In the genomic region with DNA sequence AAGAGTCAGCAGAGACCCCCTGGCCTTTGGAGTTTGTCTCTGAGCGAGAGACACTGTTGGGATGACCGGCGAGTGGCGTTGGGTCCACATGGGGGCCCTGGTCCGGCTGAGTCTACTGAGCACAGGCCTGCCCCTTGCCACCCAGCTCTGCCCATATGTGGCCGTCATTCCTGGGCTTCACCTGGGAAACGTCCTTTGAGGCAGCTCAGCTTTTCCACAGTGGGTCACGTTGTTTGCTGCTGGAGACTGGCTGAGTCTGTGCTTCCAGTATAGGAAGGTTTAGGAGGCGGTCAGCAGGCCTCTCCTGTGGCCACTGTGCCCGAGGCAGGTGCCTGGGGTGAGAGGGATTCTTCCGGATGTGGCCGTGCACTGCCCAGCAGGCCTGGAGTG, we compare ENCODE assay signal across 10 cellular contexts. TPM values are rescaled to one million over a fixed set of nuclear protein-coding genes. Genes with fewer than 3 reads are reported as not detected.
DNase-seq lines count a peak whose midpoint lies in the region; ATAC-seq and TF ChIP-seq lines count a peak whose summit lies in the region.
"Had no signal": no experiment of that assay in that cellular context is flagged by ENCODE, and none has a peak within 500 bp of the region (broad histone marks: within the 10 kb centered on the region; RNA-seq: fewer than 3 reads in every experiment).

No MANE protein-coding gene starts in this region.

- peaks cover 66% of the 10 kb centered on the region for H3K4me1 Mint-ChIP-seq in stimulated activated naive CD8-positive, alpha-beta T cell treated with anti-CD3 and anti-CD28 coated beads, Interleukin-15, Interleukin-2, amounts not matched to agents 100 ng/mL and 50 ng/mL, for 24 hours (ENCODE audit: low read depth)
- H3K4me1 Mint-ChIP-seq in activated naive CD8-positive, alpha-beta T cell treated with anti-CD3 and anti-CD28 coated beads for 36 hours: peaks cover 44% of the 10 kb centered on the region
- H3K4me1 Mint-ChIP-seq in naive B cell: peaks cover 42 to 64% (median 52%) of the 10 kb centered on the region in 3 donors

- peaks cover 4% of the 10 kb centered on the region for H3K36me3 Mint-ChIP-seq in stimulated activated naive CD8-positive, alpha-beta T cell treated with anti-CD3 and anti-CD28 coated beads, Interleukin-15, Interleukin-2, amounts not matched to agents 100 ng/mL and 50 ng/mL, for 24 hours (ENCODE audit: low read depth)
- H3K36me3 Mint-ChIP-seq in activated naive CD8-positive, alpha-beta T cell treated with anti-CD3 and anti-CD28 coated beads for 36 hours: no peaks in the 10 kb centered on the region
- no peaks in the 10 kb centered on the region for H3K36me3 Mint-ChIP-seq in naive B cell

- no peak for TF ChIP-seq CTCF in GM20000 (IDR thresholded peaks at IDR 0.05; ENCODE audit: extremely low read depth, missing control alignments)

- ATAC-seq in stimulated activated naive CD8-positive, alpha-beta T cell treated with anti-CD3 and anti-CD28 coated beads, Interleukin-15, Interleukin-2, amounts not matched to agents 100 U/mL and 50 U/mL, for 24 hours: no peak
- no peak for ATAC-seq in naive B cell (ENCODE audit: low read depth in 2 of 2)

- H3K27me3 Mint-ChIP-seq in stimulated activated naive CD8-positive, alpha-beta T cell treated with anti-CD3 and anti-CD28 coated beads, Interleukin-15, Interleukin-2, amounts not matched to agents 100 ng/mL and 50 ng/mL, for 24 hours: peaks cover 4% of the 10 kb centered on the region
- no peaks in the 10 kb centered on the region for H3K27me3 Mint-ChIP-seq in activated naive CD8-positive, alpha-beta T cell treated with anti-CD3 and anti-CD28 coated beads for 36 hours
- peaks cover 0 to 4% (median 0%) of the 10 kb centered on the region in 3 donors for H3K27me3 Mint-ChIP-seq in naive B cell

- no peaks in the 10 kb centered on the region for H3K9me3 Mint-ChIP-seq in stimulated activated naive CD8-positive, alpha-beta T cell treated with anti-CD3 and anti-CD28 coated beads, Interleukin-15, Interleukin-2, amounts not matched to agents 100 ng/mL and 50 ng/mL, for 24 hours
- H3K9me3 Mint-ChIP-seq in activated naive CD8-positive, alpha-beta T cell treated with anti-CD3 and anti-CD28 coated beads for 36 hours: no peaks in the 10 kb centered on the region
- no peaks in the 10 kb centered on the region for H3K9me3 Mint-ChIP-seq in naive B cell

- peak overlapping the region; percentile 77 for H3K4me3 Mint-ChIP-seq in stimulated activated naive CD8-positive, alpha-beta T cell treated with anti-CD3 and anti-CD28 coated beads, Interleukin-15, Interleukin-2, amounts not matched to agents 100 ng/mL and 50 ng/mL, for 24 hours
- peak overlapping the region; percentile 30 for H3K4me3 Mint-ChIP-seq in activated naive CD8-positive, alpha-beta T cell treated with anti-CD3 and anti-CD28 coated beads for 36 hours
- H3K4me3 Mint-ChIP-seq in naive B cell: peak overlapping the region; percentile 20 to 91 (median 76)

- no peak for DNase-seq in stimulated activated naive CD8-positive, alpha-beta T cell treated with anti-CD3 and anti-CD28 coated beads, Interleukin-15, Interleukin-2, amounts not matched to agents 100 U/mL and 50 U/mL, for 24 hours
- DNase-seq in activated naive CD8-positive, alpha-beta T cell treated with anti-CD3 and anti-CD28 coated beads for 36 hours: no peak
- no peak for DNase-seq in naive B cell
- DNase-seq in GM20000 (ENCODE audit: low spot score): no peak
- DNase-seq in NCI-H128 (lab: John Stamatoyannopoulos, UW; ENCODE audit: unreplicated experiment): no peak
- DNase-seq in NCI-H146 treated with DMSO at 0.1 percent for 48 hours (lab: John Stamatoyannopoulos, UW; ENCODE audit: unreplicated experiment): no peak
- no peak for DNase-seq in ureter (ENCODE audit: low spot score)
- DNase-seq: NCI-H82 had no signal

- peak overlapping the region; percentile 98 for H3K27ac Mint-ChIP-seq in stimulated activated naive CD8-positive, alpha-beta T cell treated with anti-CD3 and anti-CD28 coated beads, Interleukin-15, Interleukin-2, amounts not matched to agents 100 ng/mL and 50 ng/mL, for 24 hours
- H3K27ac Mint-ChIP-seq in activated naive CD8-positive, alpha-beta T cell treated with anti-CD3 and anti-CD28 coated beads for 36 hours: peak overlapping the region; percentile 68
- peak overlapping the region in 5 of 6 donors; percentile 57 to 92 (median 89) for H3K27ac Mint-ChIP-seq in naive B cell

RNA-seq across cellular contexts. Expression of gene ADAM8, which starts 17.1 kb away (rescaled TPM):
- 10 to 100 TPM; 34.7 to 41.1 TPM for total RNA-seq in activated naive CD8-positive, alpha-beta T cell treated with anti-CD3 and anti-CD28 coated beads for 36 hours
- polyA plus RNA-seq in naive B cell (ENCODE audit: low read depth in 6 of 6): 10 to 100 TPM; 30.0 to 56.1 (median 34.6) TPM
- total RNA-seq in ureter: 35.3 TPM

RNA-seq across cellular contexts. Expression of gene VENTX, which starts 21.9 kb away (rescaled TPM):
- total RNA-seq in activated naive CD8-positive, alpha-beta T cell treated with anti-CD3 and anti-CD28 coated beads for 36 hours: not detected
- under 1 TPM in 5 of 6 donors, not detected in 1; 0.12 to 0.23 (median 0.16) TPM for polyA plus RNA-seq in naive B cell (ENCODE audit: low read depth in 6 of 6)
- 0.81 TPM for total RNA-seq in ureter

RNA-seq across cellular contexts. Expression of gene UTF1, which starts 29.6 kb away (rescaled TPM):
- not detected for total RNA-seq in activated naive CD8-positive, alpha-beta T cell treated with anti-CD3 and anti-CD28 coated beads for 36 hours
- polyA plus RNA-seq in naive B cell (ENCODE audit: low read depth in 6 of 6): under 1 TPM in 5 of 6 donors, not detected in 1; 0.23 to 0.61 (median 0.27) TPM
- not detected for total RNA-seq in ureter
- total RNA-seq: HT1080 had no signal

RNA-seq across cellular contexts. Expression of gene TUBGCP2, which starts 49.1 kb away (rescaled TPM):
- total RNA-seq in activated naive CD8-positive, alpha-beta T cell treated with anti-CD3 and anti-CD28 coated beads for 36 hours: 10 to 100 TPM; 53.3 to 57.8 TPM
- polyA plus RNA-seq in naive B cell (ENCODE audit: low read depth in 6 of 6): 10 to 100 TPM; 19.6 to 36.2 (median 25.9) TPM
- 51.9 TPM for total RNA-seq in ureter

RNA-seq across cellular contexts. Expression of gene ZNF511, which starts 49.1 kb away (rescaled TPM):
- total RNA-seq in activated naive CD8-positive, alpha-beta T cell treated with anti-CD3 and anti-CD28 coated beads for 36 hours: 10 to 100 TPM; 73.4 to 77.3 TPM
- polyA plus RNA-seq in naive B cell (ENCODE audit: low read depth in 6 of 6): 10 to 100 TPM; 60.6 to 86.0 (median 75.6) TPM
- total RNA-seq in ureter: 37.4 TPM
